Comparison of ENCODE assay signal across 8 cellular contexts in the genomic region with DNA sequence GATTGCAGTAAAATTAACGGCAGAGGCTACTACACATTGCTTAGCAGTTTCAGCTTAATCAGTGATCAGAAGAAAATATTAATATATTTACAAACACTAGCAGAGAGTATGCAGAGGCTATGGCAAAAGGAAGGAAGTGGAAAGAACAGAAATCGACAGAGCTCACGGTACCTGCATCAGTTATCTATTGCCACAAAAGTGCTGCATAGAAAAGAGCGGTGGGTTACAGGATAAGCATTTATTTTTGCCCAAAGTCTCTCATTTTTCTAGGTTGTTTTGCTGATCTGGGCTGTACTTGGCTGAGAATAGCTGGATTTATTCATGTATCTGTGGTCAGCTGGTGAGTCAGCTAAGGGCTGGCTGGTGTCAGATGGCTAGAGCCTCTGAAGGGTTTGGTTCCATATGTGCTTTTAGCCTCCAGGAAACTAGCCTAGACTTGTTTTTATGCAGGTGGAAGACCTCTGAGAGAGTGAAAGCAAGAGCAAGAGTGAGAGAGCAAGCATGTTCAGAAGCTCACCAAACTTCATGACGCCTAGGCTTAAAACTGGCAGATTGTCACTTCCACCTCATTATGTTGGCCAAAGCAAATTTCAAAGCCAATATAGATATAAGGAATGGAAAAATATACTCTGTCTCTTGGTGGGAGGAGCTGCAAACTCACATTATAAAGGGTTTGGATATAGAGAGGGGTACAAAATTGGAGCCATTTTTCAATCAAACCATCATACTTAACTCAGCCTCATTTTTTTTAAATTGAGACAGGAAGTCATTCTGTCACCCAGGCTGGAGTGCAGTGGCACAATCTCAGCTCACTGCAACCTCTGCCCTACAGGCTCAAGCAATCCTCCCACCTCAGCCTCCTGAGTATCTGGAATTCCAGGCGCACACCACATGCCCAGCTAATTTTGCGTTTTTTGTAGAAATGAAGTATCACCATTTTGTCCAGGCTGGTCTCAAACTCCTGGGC.
DNase-seq lines count a peak whose midpoint lies in the region; ATAC-seq, FAIRE-seq and TF ChIP-seq lines count a peak whose summit lies in the region.

No MANE protein-coding gene starts in this region.

- H3K4me3 ChIP-seq in fibroblast of mammary gland (ENCODE audit: control insufficient read depth, low read depth, low read length) (no peak overlapping the region), heart right ventricle (no peak overlapping the region)

- TF ChIP-seq CTCF in fibroblast of mammary gland (conservative IDR thresholded peaks at IDR 0.05; ENCODE audit: control insufficient read depth, insufficient read depth, low read depth, low read length) (no peak), heart right ventricle (IDR thresholded peaks at IDR 0.05) (no peak)

- 82 to 85% methylated on average over 7 of the region's 7 CpGs for WGBS in heart right ventricle, 2 donors

- H3K9me3 ChIP-seq in heart right ventricle: no peaks in the 10 kb centered on the region

- intact Hi-C loops in heart right ventricle (cut with DNase I): no loop called here

- no peaks in the 10 kb centered on the region for H3K27me3 ChIP-seq in heart right ventricle

- peak; percentile 5 for FAIRE-seq in RCC 7860 (lab: Jason Lieb, UNC)

- H3K36me3 ChIP-seq in heart right ventricle: no peaks in the 10 kb centered on the region

- peak; percentile 95 for ATAC-seq in HG02852 (IDR thresholded peaks at IDR 0.05; ENCODE audit: unreplicated experiment)
- ATAC-seq in heart right ventricle: no peak

- no peaks in the 10 kb centered on the region for H3K4me1 ChIP-seq in heart right ventricle

- H3K27ac ChIP-seq in heart right ventricle: no peak overlapping the region

- DNase-seq in stimulated activated CD4-positive, alpha-beta T cell treated with anti-CD3 and anti-CD28 coated beads, Interleukin-15, amount 100 ng/mL, for 24 hours: peak; percentile 15
- DNase-seq in stimulated activated CD4-positive, alpha-beta T cell treated with anti-CD3 and anti-CD28 coated beads, Interleukin-1b, Interleukin-23, amount 100 ng/mL, for 48 hours: no peak
- DNase-seq in RCC 7860 (ENCODE audit: low spot score) (peak; percentile 33), fibroblast of mammary gland (ENCODE audit: low read depth) (peak; percentile 89), SKM-1 (lab: John Stamatoyannopoulos, UW; ENCODE audit: unreplicated experiment) (no peak), heart right ventricle (no peak), NCI-H526 (lab: John Stamatoyannopoulos, UW) (no peak)

Comparison
In these comparisons a context has a peak if more than half of its experiments do, and no peak if none do; other contexts are left out.
1. DNase-seq: peak in stimulated activated CD4-positive, alpha-beta T cell treated with anti-CD3 and anti-CD28 coated beads, Interleukin-15, amount 100 ng/mL, for 24 hours (single experiment), RCC 7860 (single experiment) and fibroblast of mammary gland (single experiment); none in stimulated activated CD4-positive, alpha-beta T cell treated with anti-CD3 and anti-CD28 coated beads, Interleukin-1b, Interleukin-23, amount 100 ng/mL, for 48 hours (single experiment), SKM-1 (single experiment), heart right ventricle (0 of 2) and NCI-H526 (0 of 2).